In the genomic region with DNA sequence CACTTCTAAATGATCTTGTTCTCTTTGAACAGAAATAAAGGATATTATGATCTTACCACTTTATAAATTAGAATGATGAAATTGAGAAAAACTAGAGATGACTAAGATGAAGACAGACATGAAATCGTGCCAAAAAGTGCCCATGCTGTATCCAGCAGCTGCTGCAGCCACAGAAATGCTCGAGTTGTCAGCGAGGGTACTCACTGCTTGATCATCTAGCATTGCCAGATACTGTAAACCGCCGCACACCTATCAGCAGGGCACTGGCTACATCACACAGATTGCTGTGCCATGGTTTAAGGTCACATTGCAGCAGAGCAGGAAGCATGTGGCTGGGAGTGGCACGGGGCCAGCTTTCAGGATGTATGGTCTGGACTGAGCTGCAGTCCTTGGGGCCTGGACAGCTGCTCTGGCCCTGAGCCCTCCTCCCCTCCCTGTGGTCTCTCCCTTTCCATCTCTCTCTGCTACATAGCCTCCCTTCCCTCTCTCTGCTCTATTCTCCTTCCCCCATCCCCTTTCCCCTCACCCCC, we compare ENCODE assay signal across 9 cellular contexts. TPM values are rescaled to one million over a fixed set of nuclear protein-coding genes. Genes with fewer than 3 reads are reported as not detected.
DNase-seq lines count a peak whose midpoint lies in the region; ATAC-seq and TF ChIP-seq lines count a peak whose summit lies in the region.
"Had no signal": no experiment of that assay in that cellular context is flagged by ENCODE, and none has a peak within 500 bp of the region (broad histone marks: within the 10 kb centered on the region; RNA-seq: fewer than 3 reads in every experiment).

No MANE protein-coding gene starts in this region.

- CTCF ChIA-PET in PC-3 (lab: Charles Lee): interaction anchor here (0.7 kb wide), 1 partner anchor 26 kb away, joined by 4 read pairs; no protein-coding TSS in a partner anchor

- H3K4me3 ChIP-seq in PC-3 (ENCODE audit: low read length): no peak overlapping the region
- no peak overlapping the region for H3K4me3 ChIP-seq in fibroblast of lung (replicated peaks in 1 of 4; ENCODE audit: control extremely low read depth in 1 of 4, insufficient read depth in 1 of 4, low read depth in 3 of 4, low read length in 4 of 4)

- no peaks in the 10 kb centered on the region for H3F3A ChIP-seq in PC-3 (ENCODE audit: low read length, unreplicated experiment)

- intact Hi-C loops in PC-3 (cut with micrococcal nuclease): no loop called here

- no peaks in the 10 kb centered on the region for H3K9me3 ChIP-seq in PC-3 (ENCODE audit: low read length)
- H3K9me3 ChIP-seq in fibroblast of lung (ENCODE audit: control insufficient read depth, insufficient read depth, low read depth, low read length): no peaks in the 10 kb centered on the region

- POLR2A ChIA-PET in PC-3 (lab: Charles Lee; ENCODE audit: unreplicated experiment): no interaction called here

- H3K4me1 ChIP-seq in PC-3 (ENCODE audit: insufficient read depth, low read length) (no peaks in the 10 kb centered on the region), fibroblast of lung (ENCODE audit: control insufficient read depth, extremely low read depth, insufficient read depth, low read length) (peaks cover 9% of the 10 kb centered on the region)

- no TSS peak for BruUV-seq in PC-3 (replicated peaks; lab: Mats Ljungman, UMichigan)

- TF ChIP-seq CTCF in PC-3 (conservative IDR thresholded peaks at IDR 0.05; ENCODE audit: low read depth, low read length) (no peak), fibroblast of lung (conservative IDR thresholded peaks at IDR 0.05 in 1 of 2, IDR thresholded peaks at IDR 0.05 in 1 of 2; ENCODE audit: low read depth in 1 of 2, low read length in 2 of 2) (no peak)

- no peaks in the 10 kb centered on the region for H3K36me3 ChIP-seq in PC-3 (ENCODE audit: low read depth, low read length)
- no peaks in the 10 kb centered on the region for H3K36me3 ChIP-seq in fibroblast of lung (ENCODE audit: control insufficient read depth, insufficient read depth, low read length)

- no peak overlapping the region for H3K4me2 ChIP-seq in PC-3 (ENCODE audit: low read length)
- peak overlapping the region; percentile 25 for H3K4me2 ChIP-seq in fibroblast of lung (ENCODE audit: extremely low read depth, insufficient read depth, low read length)

- H4K20me1 ChIP-seq in PC-3 (ENCODE audit: low read length) (no peaks in the 10 kb centered on the region), fibroblast of lung (ENCODE audit: control insufficient read depth, extremely low read depth, insufficient read depth, low read length) (no peaks in the 10 kb centered on the region)

- DNase-seq in NCI-H146 (lab: John Stamatoyannopoulos, UW): peak; percentile 33
- no peak for DNase-seq in NCI-H146 treated with DMSO at 0.1 percent for 48 hours (lab: John Stamatoyannopoulos, UW; ENCODE audit: unreplicated experiment)
- peak; percentile 30 for DNase-seq in PC-3
- DNase-seq in fibroblast of lung (ENCODE audit: low read depth in 2 of 2): peak; percentile 88 to 92
- DNase-seq in smooth muscle cell of the brain vasculature (ENCODE audit: low read depth, low spot score): peak; percentile 76

- H3K9ac ChIP-seq in PC-3 (ENCODE audit: low read length): no peak overlapping the region
- H3K9ac ChIP-seq in fibroblast of lung (ENCODE audit: insufficient read depth, low read length): no peak overlapping the region

- 0 out of 2 replicates have a peak overlapping the region, but pooled peaks have one; percentile 38 for H2AFZ ChIP-seq in PC-3 (ENCODE audit: low read length)
- H2AFZ ChIP-seq in fibroblast of lung (ENCODE audit: low read length): no peak overlapping the region

- no peaks in the 10 kb centered on the region for H3K9me2 ChIP-seq in PC-3 (replicated peaks; ENCODE audit: low read length)

- peak; percentile 51; the same call in 1 of the 2 replicates for ATAC-seq in PC-3
- no peak for ATAC-seq in GM21447 (IDR thresholded peaks at IDR 0.05; ENCODE audit: unreplicated experiment)
- no peak for ATAC-seq in HG03571 (IDR thresholded peaks at IDR 0.05; ENCODE audit: unreplicated experiment)
- no peak for ATAC-seq in GM18858 (IDR thresholded peaks at IDR 0.05; ENCODE audit: unreplicated experiment)

- H3K79me2 ChIP-seq in PC-3 (ENCODE audit: low read length): no peaks in the 10 kb centered on the region
- H3K79me2 ChIP-seq in fibroblast of lung (ENCODE audit: control insufficient read depth, insufficient read depth, low read length): no peaks in the 10 kb centered on the region

- H3K27ac ChIP-seq in PC-3 (ENCODE audit: low read length): no peak overlapping the region
- no peak overlapping the region for H3K27ac ChIP-seq in fibroblast of lung (ENCODE audit: insufficient read depth, low read length)

- H3K27me3 ChIP-seq in PC-3 (ENCODE audit: low read length) (no peaks in the 10 kb centered on the region), fibroblast of lung (ENCODE audit: control insufficient read depth, insufficient read depth, low read length) (peaks cover 5% of the 10 kb centered on the region)

RNA-seq across cellular contexts. Expression of a gene that starts 51.0 kb away (rescaled TPM):
- 26.3 and 27.5 TPM in 2 replicates for total RNA-seq in PC-3 (2014; rRNA removed)
- 19.8 and 25.8 TPM in 2 replicates for total RNA-seq in fibroblast of lung
- 10.8 and 14.5 TPM in 2 replicates for polyA plus RNA-seq in fibroblast of lung
- polyA plus RNA-seq in fibroblast of lung (2012): 14.2 and 23.0 TPM in 2 replicates
- polyA minus RNA-seq in fibroblast of lung (ENCODE audit: low replicate concordance): 28.2 and 54.5 TPM in 2 replicates
- total RNA-seq: B cell had no signal

RNA-seq across cellular contexts. Expression of a gene that starts 60.0 kb away (rescaled TPM):
- total RNA-seq in PC-3 (2014; rRNA removed): 0.80 and 5.9 TPM in 2 replicates
- total RNA-seq in fibroblast of lung: 1.8 and 2.1 TPM in 2 replicates
- polyA plus RNA-seq in fibroblast of lung: 0.20 and 0.50 TPM in 2 replicates
- polyA plus RNA-seq in fibroblast of lung (2012): 2.7 and 2.9 TPM in 2 replicates
- 0.85 TPM in 1 of 2 replicates, not detected in the other for polyA minus RNA-seq in fibroblast of lung (ENCODE audit: low replicate concordance)
- total RNA-seq: B cell had no signal
